In genomic region chr1:94539496-94539895, GRCh38 we compare ENCODE assay signal across 12 cellular contexts. TPM values are rescaled to one million over a fixed set of nuclear protein-coding genes. Genes with fewer than 3 reads are reported as not detected.
DNase-seq lines count a peak whose midpoint lies in the region; ATAC-seq and TF ChIP-seq lines count a peak whose summit lies in the region.
"Had no signal": no experiment of that assay in that cellular context is flagged by ENCODE, and none has a peak within 500 bp of the region (broad histone marks: within the 10 kb centered on the region; RNA-seq: fewer than 3 reads in every experiment).

No MANE protein-coding gene starts in this region.

- H3K9me3 Mint-ChIP-seq in natural killer cell (no peaks in the 10 kb centered on the region), mesothelial cell of epicardium (no peaks in the 10 kb centered on the region)
- H3K9me3 Mint-ChIP-seq in natural killer cell treated with Interleukin-12 subunit alpha and Interleukin-12 subunit beta and Interleukin-15 and Interleukin-18, amount 100 ng/mL, for 72 hours: no peaks in the 10 kb centered on the region

- ATAC-seq in natural killer cell (no peak), GM18867 (IDR thresholded peaks at IDR 0.05; ENCODE audit: unreplicated experiment) (no peak), HG02588 (IDR thresholded peaks at IDR 0.05; ENCODE audit: unreplicated experiment) (no peak)
- ATAC-seq in natural killer cell treated with Interleukin-12 subunit alpha and Interleukin-12 subunit beta and Interleukin-15 and Interleukin-18, amount 100 ng/mL, for 72 hours: no peak

- H3K4me3 ChIP-seq in choroid plexus epithelial cell (ENCODE audit: low read depth, low read length): peak overlapping the region; percentile 80
- H3K4me3 ChIP-seq: BLaER1 had no signal

- H3K27ac Mint-ChIP-seq in natural killer cell (no peak overlapping the region), mesothelial cell of epicardium (peak overlapping the region; percentile 62)
- H3K27ac Mint-ChIP-seq in natural killer cell treated with Interleukin-12 subunit alpha and Interleukin-12 subunit beta and Interleukin-15 and Interleukin-18, amount 100 ng/mL, for 72 hours: no peak overlapping the region

- peak overlapping the region; percentile 31 for H3K4me3 Mint-ChIP-seq in natural killer cell
- H3K4me3 Mint-ChIP-seq in natural killer cell treated with Interleukin-12 subunit alpha and Interleukin-12 subunit beta and Interleukin-15 and Interleukin-18, amount 100 ng/mL, for 72 hours: no peak overlapping the region
- peak overlapping the region; percentile 79 for H3K4me3 Mint-ChIP-seq in mesothelial cell of epicardium

- H3K4me1 Mint-ChIP-seq in natural killer cell (peaks cover 14 to 21% of the 10 kb centered on the region in 2 donors), mesothelial cell of epicardium (peaks cover 82% of the 10 kb centered on the region)
- H3K4me1 Mint-ChIP-seq in natural killer cell treated with Interleukin-12 subunit alpha and Interleukin-12 subunit beta and Interleukin-15 and Interleukin-18, amount 100 ng/mL, for 72 hours (ENCODE audit: low read depth in 2 of 2): peaks cover 8 to 10% of the 10 kb centered on the region in 2 donors

- H3K27me3 Mint-ChIP-seq in natural killer cell (ENCODE audit: low read depth in 2 of 2): peaks cover 42 to 59% of the 10 kb centered on the region in 2 donors
- H3K27me3 Mint-ChIP-seq in natural killer cell treated with Interleukin-12 subunit alpha and Interleukin-12 subunit beta and Interleukin-15 and Interleukin-18, amount 100 ng/mL, for 72 hours: peaks cover 50 to 70% of the 10 kb centered on the region in 2 donors
- no peaks in the 10 kb centered on the region for H3K27me3 Mint-ChIP-seq in mesothelial cell of epicardium (ENCODE audit: low read depth)

- DNase-seq in natural killer cell (no peak), choroid plexus epithelial cell (ENCODE audit: low read depth) (no peak), mesothelial cell of epicardium (ENCODE audit: low spot score in 2 of 2, unreplicated experiment in 2 of 2) (no peak), NCI-H748 treated with DMSO at 0.1 percent for 48 hours (lab: John Stamatoyannopoulos, UW) (no peak), COLO668 (lab: John Stamatoyannopoulos, UW; ENCODE audit: unreplicated experiment) (no peak)
- no peak for DNase-seq in natural killer cell treated with Interleukin-12 subunit alpha and Interleukin-12 subunit beta and Interleukin-15 and Interleukin-18, amount 100 ng/mL, for 72 hours (ENCODE audit: low spot score)
- DNase-seq: activated CD4-positive, alpha-beta T cell treated with anti-CD3 and anti-CD28 coated beads, Interleukin-2, amount 50 U/mL, for 1 hour; Kasumi-1; substantia nigra had no signal

- TF ChIP-seq CTCF in natural killer cell (IDR thresholded peaks at IDR 0.05): no peak
- no peak for TF ChIP-seq CTCF in choroid plexus epithelial cell (conservative IDR thresholded peaks at IDR 0.05; ENCODE audit: low read depth, low read length)
- TF ChIP-seq CTCF in mesothelial cell of epicardium (IDR thresholded peaks at IDR 0.05; ENCODE audit: unreplicated experiment): no peak

- intact Hi-C loops in natural killer cell (cut with micrococcal nuclease): no loop called here

- H3K36me3 Mint-ChIP-seq in natural killer cell (no peaks in the 10 kb centered on the region), mesothelial cell of epicardium (peaks cover 10% of the 10 kb centered on the region)
- H3K36me3 Mint-ChIP-seq in natural killer cell treated with Interleukin-12 subunit alpha and Interleukin-12 subunit beta and Interleukin-15 and Interleukin-18, amount 100 ng/mL, for 72 hours: no peaks in the 10 kb centered on the region

RNA-seq across cellular contexts. Expression of gene F3, which starts 2.1 kb away (rescaled TPM):
- total RNA-seq in natural killer cell (1 to 10 TPM in 2 of 3 donors, not detected in 1; 1.9 to 2.5 TPM), mesothelial cell of epicardium (23.9 to 28.8 TPM (median 25.2 TPM) in 3 replicates)
- not detected for total RNA-seq in natural killer cell treated with Interleukin-12 subunit alpha and Interleukin-12 subunit beta and Interleukin-15 and Interleukin-18, amount 100 ng/mL, for 72 hours
